In genomic region chr4:108168672-108169562, GRCh38 we compare ENCODE assay signal across 8 cellular contexts. TPM values are rescaled to one million over a fixed set of nuclear protein-coding genes. Genes with fewer than 3 reads are reported as not detected.
A peak's percentile ranks its signal among the peaks of the same experiment; 100 is the strongest.
DNase-seq lines count a peak whose midpoint lies in the region; ATAC-seq and TF ChIP-seq lines count a peak whose summit lies in the region.

LEF1 (minus strand) TSS chr4:108168932; CDS start chr4:108167767, 1,165 bp downstream.

- peaks cover 73% of the 10 kb centered on the region for H3K27me3 Mint-ChIP-seq in neural crest cell (ENCODE audit: low read depth)

- H3K4me1 Mint-ChIP-seq in neural crest cell, result peaks cover 60% of the 10 kb centered on the region

- peak; percentile 26 for DNase-seq in EH (ENCODE audit: low read depth)
- peak; percentile 80 for DNase-seq in NCI-H2227 treated with DMSO at 0.1 percent for 48 hours (lab: John Stamatoyannopoulos, UW)
- peak; percentile 78 for DNase-seq in activated CD8-positive, alpha-beta memory T cell treated with anti-CD3 and anti-CD28 coated beads, Interleukin-2, amount 50 U/mL, for 4 hours
- DNase-seq in neural crest cell (ENCODE audit: low read depth, low spot score), result peak; percentile 59
- DNase-seq in transverse colon, result peak; percentile 33
- no peak for DNase-seq in AG08395 (ENCODE audit: low spot score)

- H3K4me3 ChIP-seq in transverse colon, result peak within 1 kb of the TSS; percentile 34 to 66 (median 42)

- no peak for TF ChIP-seq EP300 in transverse colon (IDR thresholded peaks at IDR 0.05; ENCODE audit: low read depth)

- no peaks in the 10 kb centered on the region for H3K36me3 Mint-ChIP-seq in neural crest cell (ENCODE audit: low read depth)

- H3K27ac ChIP-seq in transverse colon, result peak within 1 kb of the TSS in 3 of 4 donors; percentile 1 to 25 (median 6)

- H3K4me1 ChIP-seq in transverse colon, result peaks cover 3 to 60% (median 45%) of the 10 kb centered on the region in 4 donors

- H3K4me3 Mint-ChIP-seq in neural crest cell, result peak within 1 kb of the TSS; percentile 99

- in situ Hi-C loops in transverse colon (cut with MboI; ENCODE audit: low pct_ligation_motif_present in 1 of 4, low pct_unique_long_range_greater_than_20kb in 1 of 4, low sequenced_read_pairs in 3 of 4), result no loop called here

- H3K9me3 ChIP-seq in transverse colon, result no peaks in the 10 kb centered on the region

- TF ChIP-seq POLR2A in transverse colon (IDR thresholded peaks at IDR 0.05), result no peak

- intact Hi-C loops in transverse colon (cut with DNase I; ENCODE audit: low total_unique reads), result no loop called here

- peaks cover 100% of the 10 kb centered on the region for H3K27me3 ChIP-seq in transverse colon

- WGBS in transverse colon (ENCODE audit: low coverage in 1 of 2), 2 donors, result 0 to 2% methylated on average over 4 to 57 of the region's 61 CpGs

- no peaks in the 10 kb centered on the region for H3K9me3 Mint-ChIP-seq in neural crest cell

- no peaks in the 10 kb centered on the region for H3K36me3 ChIP-seq in transverse colon

- peak within 1 kb of the TSS; percentile 79 for H3K27ac Mint-ChIP-seq in neural crest cell (ENCODE audit: unreplicated experiment)

- TF ChIP-seq CTCF in neural crest cell (conservative IDR thresholded peaks at IDR 0.05) (no peak), transverse colon (IDR thresholded peaks at IDR 0.05) (no peak)

- peak; percentile 34 for ATAC-seq in HG02642 (IDR thresholded peaks at IDR 0.05; ENCODE audit: poor library complexity, unreplicated experiment)
- peak; percentile 74 for ATAC-seq in esophagus mucosa

RNA-seq across cellular contexts. Expression of gene LEF1, which starts in this region (rescaled TPM):
- total RNA-seq in esophagus mucosa (10.0 TPM), neural crest cell (55.0 and 62.1 TPM in 2 replicates), transverse colon (10 to 100 TPM in 1 of 4 donors, 1 to 10 TPM in 3; 1.4 to 29.2 (median 8.7) TPM)
